Comparison of ENCODE assay signal across 30 cellular contexts in genomic region chr15:23484870-23485269, GRCh38. TPM values are rescaled to one million over a fixed set of nuclear protein-coding genes. Genes with fewer than 3 reads are reported as not detected.
"Had no signal": no experiment of that assay in that cellular context is flagged by ENCODE, and none has a peak within 500 bp of the region (broad histone marks: within the 10 kb centered on the region; RNA-seq: fewer than 3 reads in every experiment).

No MANE protein-coding gene starts in this region.

- DNase-seq: cortex of kidney; effector memory CD8-positive, alpha-beta T cell; foreskin fibroblast; gastrocnemius medialis; head of caudate nucleus; natural killer cell; occipital lobe; ovary; posterior cingulate gyrus; stimulated activated CD4-positive, alpha-beta T cell treated with anti-CD3 and anti-CD28 coated beads, Interleukin-2, amount 100 ng/mL, for 24 hours; stimulated activated CD4-positive, alpha-beta T cell treated with anti-CD3 and anti-CD28 coated beads, Interleukin-4, amount 100 ng/mL, for 24 hours; stimulated activated naive CD4-positive, alpha-beta T cell treated with Interleukin-2 at 50 U/mL for 16 hours; stomach; thyroid gland; trophoblast cell had no signal

- ATAC-seq: effector memory CD8-positive, alpha-beta T cell; gastrocnemius medialis; left lobe of liver; natural killer cell; sciatic nerve; stimulated activated effector memory CD8-positive, alpha-beta T cell treated with anti-CD3 and anti-CD28 coated beads, Interleukin-12 subunit alpha, Interleukin-12 subunit beta, amount 100 ng/mL, for 72 hours had no signal

- H3K4me3 ChIP-seq: gastrocnemius medialis, lung, ovary, right atrium auricular region, stomach, thyroid gland, vagina had no signal

RNA-seq across cellular contexts. Expression of gene GOLGA6L2, which starts 37.8 kb away (rescaled TPM):
- total RNA-seq: dermis microvascular lymphatic vessel endothelial cell, gastrocnemius medialis, glomerular endothelial cell, kidney epithelial cell, left lobe of liver, liver, lung, mononuclear cell, natural killer cell, occipital lobe, ovary, right atrium auricular region, sciatic nerve, skeletal muscle tissue, stomach, subcutaneous adipose tissue, temporal lobe, thyroid gland, ureter, vagina had no signal
